Comparison of ENCODE assay signal across 13 cellular contexts in the genomic region with DNA sequence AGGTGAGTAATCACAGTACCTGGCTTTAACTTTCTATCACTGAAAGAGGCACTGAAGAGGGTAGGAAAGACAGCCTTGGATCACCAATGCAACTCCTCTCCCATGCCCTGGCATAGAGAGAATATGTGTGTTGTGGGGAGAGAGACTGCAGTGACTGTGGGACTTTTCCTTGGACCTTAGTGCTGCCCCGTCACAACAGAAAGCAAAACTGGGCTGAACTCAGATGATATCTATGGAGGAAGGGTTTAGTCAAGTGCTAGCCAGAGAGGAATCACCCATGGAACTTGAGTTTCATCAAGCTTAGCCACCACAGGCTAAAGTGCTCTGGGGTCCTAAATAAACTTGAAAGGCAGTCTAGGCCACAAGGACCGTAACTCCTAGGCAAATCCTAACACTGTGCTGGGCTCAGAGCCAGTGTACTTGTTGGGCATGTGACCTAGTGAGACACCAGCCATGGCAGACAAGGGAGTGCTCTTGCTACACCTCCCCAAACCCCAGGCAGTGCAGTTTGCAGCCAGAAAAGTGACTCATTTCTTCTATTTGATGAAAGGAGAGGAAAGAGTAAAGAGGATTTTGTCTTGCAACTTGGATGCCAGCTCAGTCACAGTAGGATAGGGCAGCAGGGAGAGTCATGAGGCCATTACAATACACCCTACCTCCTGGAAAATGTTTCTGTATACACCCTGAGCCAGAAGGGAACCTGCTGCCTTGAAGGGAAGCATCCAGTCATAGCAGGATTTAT.
DNase-seq lines count a peak whose midpoint lies in the region; ATAC-seq, FAIRE-seq and TF ChIP-seq lines count a peak whose summit lies in the region.
"Had no signal": no experiment of that assay in that cellular context is flagged by ENCODE, and none has a peak within 500 bp of the region (broad histone marks: within the 10 kb centered on the region; RNA-seq: fewer than 3 reads in every experiment).

No MANE protein-coding gene starts in this region.

- H3K4me1 ChIP-seq in fibroblast of lung (ENCODE audit: control insufficient read depth, extremely low read depth, insufficient read depth, low read length), result no peaks in the 10 kb centered on the region
- peaks cover 12% of the 10 kb centered on the region for H3K4me1 ChIP-seq in suprapubic skin

- no peaks in the 10 kb centered on the region for H3K27me3 ChIP-seq in fibroblast of lung (ENCODE audit: control insufficient read depth, insufficient read depth, low read length)
- H3K27me3 ChIP-seq in suprapubic skin, result no peaks in the 10 kb centered on the region

- FAIRE-seq in RCC 7860 (lab: Jason Lieb, UNC), result peak; percentile 80

- H3K4me3 ChIP-seq in fibroblast of lung (replicated peaks in 1 of 4; ENCODE audit: control extremely low read depth in 1 of 4, insufficient read depth in 1 of 4, low read depth in 3 of 4, low read length in 4 of 4) (no peak overlapping the region), suprapubic skin (no peak overlapping the region)

- H3K36me3 ChIP-seq in fibroblast of lung (ENCODE audit: control insufficient read depth, insufficient read depth, low read length) (no peaks in the 10 kb centered on the region), suprapubic skin (no peaks in the 10 kb centered on the region)

- no peak overlapping the region for H3K4me2 ChIP-seq in fibroblast of lung (ENCODE audit: extremely low read depth, insufficient read depth, low read length)
- H3K4me2 ChIP-seq: KMS-11 had no signal

- H3K79me2 ChIP-seq in fibroblast of lung (ENCODE audit: control insufficient read depth, insufficient read depth, low read length), result no peaks in the 10 kb centered on the region

- DNase-seq in DMS 273 (lab: John Stamatoyannopoulos, UW; ENCODE audit: unreplicated experiment) (peak; percentile 3), DMS 273 treated with DMSO at 0.1 percent for 48 hours (lab: John Stamatoyannopoulos, UW) (no peak), RCC 7860 (ENCODE audit: low spot score) (peak; percentile 71), fibroblast of lung (ENCODE audit: low read depth in 2 of 2) (peak; percentile 66 to 89), suprapubic skin (ENCODE audit: low spot score in 2 of 2) (peak in 1 of 2 donors; percentile 70), nucleus accumbens (lab: John Stamatoyannopoulos, UW) (no peak), cerebellum (ENCODE audit: low spot score) (no peak)
- DNase-seq: activated effector memory CD4-positive, alpha-beta T cell treated with Interleukin-2 at 50 U/mL for 16 hours; effector CD4-positive, alpha-beta T cell had no signal

- H2AFZ ChIP-seq in fibroblast of lung (ENCODE audit: low read length), result no peak overlapping the region

- H3K9me3 ChIP-seq in fibroblast of lung (ENCODE audit: control insufficient read depth, insufficient read depth, low read depth, low read length) (no peaks in the 10 kb centered on the region), suprapubic skin (no peaks in the 10 kb centered on the region)

- H4K20me1 ChIP-seq in fibroblast of lung (ENCODE audit: control insufficient read depth, extremely low read depth, insufficient read depth, low read length), result no peaks in the 10 kb centered on the region

- WGBS in suprapubic skin, result 100% methylated on average over 1 of the region's 2 CpGs

- no peak for ATAC-seq in GM19023 (IDR thresholded peaks at IDR 0.05; ENCODE audit: unreplicated experiment)

- TF ChIP-seq EP300 in suprapubic skin (IDR thresholded peaks at IDR 0.05), result no peak

- no peak for TF ChIP-seq POLR2A in suprapubic skin (IDR thresholded peaks at IDR 0.05)

- no peak overlapping the region for H3K9ac ChIP-seq in fibroblast of lung (ENCODE audit: insufficient read depth, low read length)
- H3K9ac ChIP-seq: KMS-11 had no signal

- TF ChIP-seq CTCF in fibroblast of lung (conservative IDR thresholded peaks at IDR 0.05 in 1 of 2, IDR thresholded peaks at IDR 0.05 in 1 of 2; ENCODE audit: low read depth in 1 of 2, low read length in 2 of 2) (no peak), suprapubic skin (IDR thresholded peaks at IDR 0.05) (no peak)

- no peak overlapping the region for H3K27ac ChIP-seq in fibroblast of lung (ENCODE audit: insufficient read depth, low read length)
- peak overlapping the region; percentile 14 for H3K27ac ChIP-seq in suprapubic skin
- H3K27ac ChIP-seq: 22Rv1, KMS-11, VCaP had no signal

Comparison
In these comparisons a context has a peak if more than half of its experiments do, and no peak if none do; other contexts are left out.
1. DNase-seq: peak in DMS 273 (single experiment), RCC 7860 (single experiment) and fibroblast of lung (2 of 2); none in DMS 273 treated with DMSO at 0.1 percent for 48 hours (single experiment), nucleus accumbens (0 of 56) and cerebellum (single experiment).